ENCODE assay signal across 33 cellular contexts in the genomic region with DNA sequence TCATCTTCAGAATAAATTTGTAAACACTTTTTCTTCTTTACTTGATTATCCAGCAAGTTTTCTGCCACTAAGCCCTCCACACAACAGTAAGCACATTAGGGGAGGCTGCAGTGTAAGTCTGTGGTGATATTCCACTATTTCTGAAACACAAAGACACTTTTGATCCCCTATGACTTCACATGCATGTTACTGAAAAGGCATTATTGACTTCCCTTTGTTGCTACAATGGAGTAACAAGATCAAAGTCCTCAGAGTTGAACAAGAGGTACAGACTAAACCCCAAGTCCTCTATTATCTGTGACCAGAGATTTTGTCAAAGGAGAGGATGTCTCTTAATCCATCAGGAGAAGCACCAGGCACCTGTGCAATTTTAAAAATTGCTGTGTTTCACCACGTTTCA.
"Had no signal": no experiment of that assay in that cellular context is flagged by ENCODE, and none has a peak within 500 bp of the region (broad histone marks: within the 10 kb centered on the region; RNA-seq: fewer than 3 reads in every experiment).

No MANE protein-coding gene starts in this region.

- H3K27ac ChIP-seq: SJSA1, VCaP had no signal

- H3K4me3 Mint-ChIP-seq: activated CD4-positive, alpha-beta memory T cell treated with anti-CD3 and anti-CD28 coated beads, Interleukin-2, amount 10 ng/mL, durations not matched to agents 7 days and 5 days; activated CD8-positive, alpha-beta memory T cell treated with anti-CD3 and anti-CD28 coated beads, Interleukin-2, amount 10 ng/mL, durations not matched to agents 7 days and 5 days; activated naive CD4-positive, alpha-beta T cell treated with anti-CD3 and anti-CD28 coated beads, Interleukin-2, amount 10 ng/mL, durations not matched to agents 7 days and 5 days; activated naive CD8-positive, alpha-beta T cell; activated naive CD8-positive, alpha-beta T cell treated with anti-CD3 and anti-CD28 coated beads, Interleukin-2, amount 50 U/mL, for 24 hours; brain had no signal

- H3K9me3 ChIP-seq: SJSA1 had no signal

- H3K27me3 Mint-ChIP-seq: activated CD4-positive, alpha-beta memory T cell treated with anti-CD3 and anti-CD28 coated beads, Interleukin-2, amount 10 ng/mL, durations not matched to agents 7 days and 5 days; activated CD8-positive, alpha-beta memory T cell treated with anti-CD3 and anti-CD28 coated beads, Interleukin-2, amount 10 ng/mL, durations not matched to agents 7 days and 5 days; activated naive CD4-positive, alpha-beta T cell treated with anti-CD3 and anti-CD28 coated beads, Interleukin-2, amount 10 ng/mL, durations not matched to agents 7 days and 5 days; activated naive CD8-positive, alpha-beta T cell; activated naive CD8-positive, alpha-beta T cell treated with anti-CD3 and anti-CD28 coated beads, Interleukin-2, amount 50 U/mL, for 24 hours; brain had no signal

- ATAC-seq: activated CD8-positive, alpha-beta memory T cell treated with anti-CD3 and anti-CD28 coated beads, Interleukin-2, amount 10 ng/mL, durations not matched to agents 7 days and 5 days; activated naive CD8-positive, alpha-beta T cell treated with anti-CD3 and anti-CD28 coated beads, Interleukin-2, amount 50 U/mL, for 24 hours; Panc1; SK-N-SH treated with all-trans-retinoic acid at 6 μM for 48 hours had no signal

- H3K27me3 ChIP-seq: SJSA1 had no signal

- DNase-seq: activated CD4-positive, alpha-beta memory T cell treated with anti-CD3 and anti-CD28 coated beads, Interleukin-2, amount 10 ng/mL, durations not matched to agents 7 days and 5 days; activated CD4-positive, alpha-beta T cell treated with anti-CD3 and anti-CD28 coated beads for 1 hour; activated CD4-positive, alpha-beta T cell treated with anti-CD3 and anti-CD28 coated beads for 48 hours; activated CD4-positive, CD25-positive, alpha-beta regulatory T cell; activated CD8-positive, alpha-beta memory T cell treated with anti-CD3 and anti-CD28 coated beads for 24 hours; activated CD8-positive, alpha-beta memory T cell treated with anti-CD3 and anti-CD28 coated beads, Interleukin-2, amount 10 ng/mL, durations not matched to agents 7 days and 5 days; activated CD8-positive, alpha-beta memory T cell treated with anti-CD3 and anti-CD28 coated beads, Interleukin-2, amount 50 U/mL, for 48 hours; activated effector memory CD4-positive, alpha-beta T cell treated with Interleukin-2 at 50 U/mL for 16 hours; activated naive CD4-positive, alpha-beta T cell treated with anti-CD3 and anti-CD28 coated beads, Interleukin-2, amount 10 ng/mL, durations not matched to agents 7 days and 5 days; activated naive CD8-positive, alpha-beta T cell treated with anti-CD3 and anti-CD28 coated beads, Interleukin-2, amount 50 U/mL, for 24 hours; activated T-cell treated with anti-CD3 and anti-CD28 coated beads, Interleukin-2, amount 50 U/mL, for 48 hours; anterior cingulate cortex; central memory CD4-positive, alpha-beta T cell; NCI-H1092 treated with DMSO at 0.1 percent for 48 hours; NCI-H1417; NCI-H146; NCI-H187; NCI-H2029 treated with DMSO at 0.1 percent for 48 hours; NCI-H2107; NCI-H226; NCI-H446 treated with DMSO at 0.1 percent for 48 hours; NCI-H524 treated with DMSO at 0.1 percent for 48 hours; RPMI8226; SHP77 treated with DMSO at 0.1 percent for 48 hours; T-helper 1 cell; T-helper 2 cell; T-helper 9 cell had no signal

- H3K27ac Mint-ChIP-seq: activated CD4-positive, alpha-beta memory T cell treated with anti-CD3 and anti-CD28 coated beads, Interleukin-2, amount 10 ng/mL, durations not matched to agents 7 days and 5 days; activated CD8-positive, alpha-beta memory T cell treated with anti-CD3 and anti-CD28 coated beads, Interleukin-2, amount 10 ng/mL, durations not matched to agents 7 days and 5 days; activated naive CD4-positive, alpha-beta T cell treated with anti-CD3 and anti-CD28 coated beads, Interleukin-2, amount 10 ng/mL, durations not matched to agents 7 days and 5 days; activated naive CD8-positive, alpha-beta T cell; activated naive CD8-positive, alpha-beta T cell treated with anti-CD3 and anti-CD28 coated beads, Interleukin-2, amount 50 U/mL, for 24 hours; brain had no signal

- H3K4me3 ChIP-seq: SJSA1 had no signal

- H3K9me3 Mint-ChIP-seq: activated CD4-positive, alpha-beta memory T cell treated with anti-CD3 and anti-CD28 coated beads, Interleukin-2, amount 10 ng/mL, durations not matched to agents 7 days and 5 days; activated naive CD4-positive, alpha-beta T cell treated with anti-CD3 and anti-CD28 coated beads, Interleukin-2, amount 10 ng/mL, durations not matched to agents 7 days and 5 days; activated naive CD8-positive, alpha-beta T cell treated with anti-CD3 and anti-CD28 coated beads, Interleukin-2, amount 50 U/mL, for 24 hours had no signal

- H3K36me3 ChIP-seq: SJSA1 had no signal

- H3K36me3 Mint-ChIP-seq: brain had no signal

- H3K4me1 Mint-ChIP-seq: activated CD4-positive, alpha-beta memory T cell treated with anti-CD3 and anti-CD28 coated beads, Interleukin-2, amount 10 ng/mL, durations not matched to agents 7 days and 5 days; activated naive CD4-positive, alpha-beta T cell treated with anti-CD3 and anti-CD28 coated beads, Interleukin-2, amount 10 ng/mL, durations not matched to agents 7 days and 5 days; brain had no signal
